ENCODE assay signal across 27 cellular contexts in the genomic region with DNA sequence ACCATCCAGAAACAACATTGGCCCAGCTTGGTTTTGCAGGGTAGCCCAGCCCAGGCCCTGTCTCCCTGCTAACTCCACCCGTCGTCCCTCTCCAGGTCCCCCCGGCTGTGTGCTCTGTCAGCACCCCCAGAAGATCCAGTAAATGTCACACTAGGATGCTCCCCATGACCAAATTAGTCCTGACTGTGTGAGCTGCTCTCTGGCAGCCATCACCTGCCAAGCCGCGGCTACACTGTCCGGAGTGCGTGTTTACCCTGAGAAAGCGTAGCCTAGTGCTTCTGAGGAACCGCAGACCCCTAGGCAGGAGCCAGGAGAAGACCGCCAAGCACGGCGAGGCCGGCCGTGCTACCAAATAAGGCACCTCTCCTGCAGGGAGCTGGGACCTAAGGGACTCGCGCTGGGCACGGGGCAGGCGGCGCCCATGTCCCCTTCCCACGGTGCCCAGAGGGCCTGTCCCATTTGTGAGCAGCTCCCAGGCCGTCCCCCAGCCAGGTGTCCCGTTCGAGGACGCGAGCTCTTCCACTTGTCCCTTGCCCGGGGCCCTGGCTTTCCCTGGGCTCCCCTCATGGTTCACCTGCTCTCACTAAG.
A peak's percentile ranks its signal among the peaks of the same experiment; 100 is the strongest.
DNase-seq lines count a peak whose midpoint lies in the region; ATAC-seq, FAIRE-seq and TF ChIP-seq lines count a peak whose summit lies in the region.
"Had no signal": no experiment of that assay in that cellular context is flagged by ENCODE, and none has a peak within 500 bp of the region (broad histone marks: within the 10 kb centered on the region; RNA-seq: fewer than 3 reads in every experiment).

No MANE protein-coding gene starts in this region.

- no peak overlapping the region for H3K4ac ChIP-seq in H1 (replicated peaks; ENCODE audit: insufficient read length, low read depth, low read length)

- H3K4me3 ChIP-seq in A549 = no peak overlapping the region
- no peak overlapping the region for H3K4me3 ChIP-seq in H1 (ENCODE audit: extremely low read depth in 1 of 4, insufficient read depth in 2 of 4, low read depth in 3 of 4, low read length in 4 of 4)
- H3K4me3 ChIP-seq in rectal smooth muscle tissue (ENCODE audit: low read length) = no peak overlapping the region
- H3K4me3 ChIP-seq: GM23248, HAP-1 had no signal

- H3K9ac ChIP-seq in H1 (replicated peaks in 1 of 4; ENCODE audit: extremely low read depth in 1 of 4, low read depth in 3 of 4, low read length in 3 of 4) = no peak overlapping the region
- no peak overlapping the region for H3K9ac ChIP-seq in rectal smooth muscle tissue (ENCODE audit: low read length)
- H3K9ac ChIP-seq: GM23248 had no signal

- TF ChIP-seq POLR2A in A549 (IDR thresholded peaks at IDR 0.05; ENCODE audit: low read length) = no peak
- TF ChIP-seq POLR2A in H1 (IDR thresholded peaks at IDR 0.05; ENCODE audit: control extremely low read depth in 1 of 2, low read depth in 2 of 2, low read length in 2 of 2) = no peak

- no peaks in the 10 kb centered on the region for H3K79me1 ChIP-seq in H1 (ENCODE audit: low read depth, low read length)

- no peaks in the 10 kb centered on the region for H3K27me3 Mint-ChIP-seq in activated CD4-positive, alpha-beta T cell treated with anti-CD3 and anti-CD28 coated beads, Interleukin-2, amount 10 ng/mL, durations not matched to agents 24 days and 14 days
- H3K27me3 Mint-ChIP-seq in activated CD4-positive, alpha-beta T cell treated with anti-CD3 and anti-CD28 coated beads, Interleukin-2, amount 10 ng/mL, durations not matched to agents 7 days and 5 days = no peaks in the 10 kb centered on the region

- H3K36me3 ChIP-seq in H1 (ENCODE audit: control insufficient read depth in 2 of 4, insufficient read depth in 4 of 4, low read length in 3 of 4) (peaks cover 0 to 3% (median 0%) of the 10 kb centered on the region in 4 experiments; a peak in 1 of 8 replicates), rectal smooth muscle tissue (ENCODE audit: control insufficient read depth, insufficient read depth, low read length) (no peaks in the 10 kb centered on the region)
- H3K36me3 ChIP-seq: HAP-1 had no signal

- H2BK120ac ChIP-seq in H1 (replicated peaks; ENCODE audit: low read depth, low read length) = no peak overlapping the region

- ATAC-seq in A549 (peak; percentile 22 to 34; a peak in 2 of 6 replicates), HG02678 (IDR thresholded peaks at IDR 0.05; ENCODE audit: unreplicated experiment) (no peak), HG02870 (IDR thresholded peaks at IDR 0.05; ENCODE audit: unreplicated experiment) (no peak)

- H2AK5ac ChIP-seq in H1 (ENCODE audit: low read depth, low read length) = no peak overlapping the region

- H2BK5ac ChIP-seq in H1 (ENCODE audit: low read depth, low read length) = 0 out of 2 replicates have a peak overlapping the region, but pooled peaks have one; percentile 4

- H3K4me1 ChIP-seq in A549 (no peaks in the 10 kb centered on the region), H1 (replicated peaks in 1 of 4; ENCODE audit: control insufficient read depth in 3 of 4, insufficient read depth in 4 of 4, low read length in 3 of 4) (no peaks in the 10 kb centered on the region; a peak in 1 of 7 replicates), rectal smooth muscle tissue (ENCODE audit: control insufficient read depth, insufficient read depth, low read length) (peaks cover 18% of the 10 kb centered on the region)
- H3K4me1 ChIP-seq: HAP-1 had no signal

- peaks cover 22% of the 10 kb centered on the region for H3K9me3 Mint-ChIP-seq in activated CD4-positive, alpha-beta T cell treated with anti-CD3 and anti-CD28 coated beads, Interleukin-2, amount 10 ng/mL, durations not matched to agents 24 days and 14 days
- peaks cover 26% of the 10 kb centered on the region for H3K9me3 Mint-ChIP-seq in activated CD4-positive, alpha-beta T cell treated with anti-CD3 and anti-CD28 coated beads, Interleukin-2, amount 10 ng/mL, durations not matched to agents 7 days and 5 days

- no peak overlapping the region; the same call in 1 of the 2 replicates for H4K8ac ChIP-seq in H1 (ENCODE audit: extremely low read depth, insufficient read depth, low read length)

- 73% methylated on average over 26 of the region's 26 CpGs for WGBS in A549 (ENCODE audit: missing lambda C conversion rate)
- 93% methylated on average over 21 of the region's 26 CpGs; no CpG with 5 or more reads in 1 of the 2 experiments for WGBS in H1 (ENCODE audit: extremely low coverage in 1 of 2, insufficient coverage in 1 of 2, insufficient read length in 1 of 2, insufficient replicate concordance in 2 of 2, low coverage in 1 of 2, low lambda C conversion rate in 2 of 2, missing lambda C conversion rate in 1 of 2), 2 experiments

- H3K9me3 ChIP-seq in A549 (peaks cover 21% of the 10 kb centered on the region), H1 (ENCODE audit: insufficient read depth in 2 of 2, low read depth in 1 of 2, low read length in 1 of 2) (peaks cover 18 to 27% of the 10 kb centered on the region in 2 experiments)
- H3K9me3 ChIP-seq: HAP-1 had no signal

- H3K18ac ChIP-seq in H1 (ENCODE audit: extremely low read depth, low read length) = no peak overlapping the region

- H3K4me3 Mint-ChIP-seq in activated CD4-positive, alpha-beta T cell treated with anti-CD3 and anti-CD28 coated beads, Interleukin-2, amount 10 ng/mL, durations not matched to agents 24 days and 14 days = no peak overlapping the region
- H3K4me3 Mint-ChIP-seq in activated CD4-positive, alpha-beta T cell treated with anti-CD3 and anti-CD28 coated beads, Interleukin-2, amount 10 ng/mL, durations not matched to agents 7 days and 5 days = no peak overlapping the region

- no peak overlapping the region for H3K27ac ChIP-seq in A549
- no peak overlapping the region for H3K27ac ChIP-seq in H1 (ENCODE audit: low read depth, low read length)
- H3K27ac ChIP-seq in rectal smooth muscle tissue (ENCODE audit: low read depth, low read length) = peak overlapping the region; percentile 95
- H3K27ac ChIP-seq: GM23248, HL-60 had no signal

- no peak overlapping the region for H3K56ac ChIP-seq in H1 (replicated peaks; ENCODE audit: insufficient read length, low read depth, low read length)

- 0 out of 2 replicates have a peak overlapping the region, but pooled peaks have one; percentile 14 for H2BK15ac ChIP-seq in H1 (ENCODE audit: low read length)

- no peak overlapping the region for H4K91ac ChIP-seq in H1 (replicated peaks; ENCODE audit: insufficient read length, low read length)

- peak overlapping the region; percentile 65 for H3K27ac Mint-ChIP-seq in activated CD4-positive, alpha-beta T cell treated with anti-CD3 and anti-CD28 coated beads, Interleukin-2, amount 10 ng/mL, durations not matched to agents 24 days and 14 days
- H3K27ac Mint-ChIP-seq in activated CD4-positive, alpha-beta T cell treated with anti-CD3 and anti-CD28 coated beads, Interleukin-2, amount 10 ng/mL, durations not matched to agents 7 days and 5 days = no peak overlapping the region

- no peaks in the 10 kb centered on the region for H3K79me2 ChIP-seq in H1 (ENCODE audit: control insufficient read depth in 1 of 2, insufficient read depth in 2 of 2, low read length in 2 of 2)

- FAIRE-seq in A549 (lab: Jason Lieb, UNC) (no peak), H1 (lab: Jason Lieb, UNC) (no peak)
- FAIRE-seq: GM12892, GM19239 had no signal

- H3K4me1 Mint-ChIP-seq in activated CD4-positive, alpha-beta T cell treated with anti-CD3 and anti-CD28 coated beads, Interleukin-2, amount 10 ng/mL, durations not matched to agents 24 days and 14 days = peaks cover 16% of the 10 kb centered on the region
- H3K4me1 Mint-ChIP-seq in activated CD4-positive, alpha-beta T cell treated with anti-CD3 and anti-CD28 coated beads, Interleukin-2, amount 10 ng/mL, durations not matched to agents 7 days and 5 days = no peaks in the 10 kb centered on the region

- H3K36me3 Mint-ChIP-seq in activated CD4-positive, alpha-beta T cell treated with anti-CD3 and anti-CD28 coated beads, Interleukin-2, amount 10 ng/mL, durations not matched to agents 24 days and 14 days (ENCODE audit: low read depth) = peaks cover 29% of the 10 kb centered on the region
- H3K36me3 Mint-ChIP-seq in activated CD4-positive, alpha-beta T cell treated with anti-CD3 and anti-CD28 coated beads, Interleukin-2, amount 10 ng/mL, durations not matched to agents 7 days and 5 days (ENCODE audit: low read depth) = peaks cover 8% of the 10 kb centered on the region

- POLR2A ChIA-PET in activated CD4-positive, alpha-beta T cell treated with anti-CD3 and anti-CD28 coated beads, Interleukin-2, amount 10 ng/mL, durations not matched to agents 7 days and 5 days (lab: Charles Lee) = interaction anchor here (0.6 kb wide), 1 partner anchor 309 kb away, joined by 3 read pairs; no protein-coding TSS in a partner anchor
- POLR2A ChIA-PET in A549 (lab: Yijun Ruan, JAX) = no interaction called here
- POLR2A ChIA-PET in H1 (lab: Charles Lee; ENCODE audit: partially characterized antibody) = no interaction called here

- no peaks in the 10 kb centered on the region for H3K27me3 ChIP-seq in H1 (replicated peaks in 1 of 4; ENCODE audit: control insufficient read depth in 3 of 4, extremely low read depth in 1 of 4, insufficient read depth in 3 of 4, low read length in 3 of 4)
- no peaks in the 10 kb centered on the region for H3K27me3 ChIP-seq in rectal smooth muscle tissue (ENCODE audit: control insufficient read depth, insufficient read depth, low read length)

- DNase-seq in activated CD4-positive, alpha-beta T cell treated with anti-CD3 and anti-CD28 coated beads, Interleukin-2, amount 10 ng/mL, durations not matched to agents 24 days and 14 days = peak; percentile 53
- DNase-seq in activated CD4-positive, alpha-beta T cell treated with anti-CD3 and anti-CD28 coated beads, Interleukin-2, amount 10 ng/mL, durations not matched to agents 7 days and 5 days = no peak
- DNase-seq in A549 (ENCODE audit: low read depth in 1 of 2, low spot score in 1 of 2) (no peak), H1 (ENCODE audit: low read depth in 1 of 2, low spot score in 2 of 2) (no peak), middle frontal gyrus (ENCODE audit: extremely low spot score, low spot score) (no peak)
- DNase-seq: 8988T, Calu3, DMS79 treated with DMSO at 0.1 percent for 48 hours, GF-D8, GM23248, NCI-H1048, NCI-H1417 treated with DMSO at 0.1 percent for 48 hours, NCI-H1694 treated with DMSO at 0.1 percent for 48 hours, NCI-H2081 treated with DMSO at 0.1 percent for 48 hours, NCI-H2171, NCI-H226, NCI-H510A, NCI-H69, RPMI8226, SHP77 had no signal

- TF ChIP-seq EP300 in A549 (IDR thresholded peaks at IDR 0.05) (no peak), H1 (IDR thresholded peaks at IDR 0.05; ENCODE audit: borderline replicate concordance in 1 of 2, low read depth in 2 of 2, low read length in 2 of 2) (no peak)

- no peak overlapping the region for H3K23ac ChIP-seq in H1 (ENCODE audit: insufficient read length)

- H2BK12ac ChIP-seq in H1 (ENCODE audit: low read depth, low read length) = no peak overlapping the region

- TF ChIP-seq CTCF in A549 (IDR thresholded peaks at IDR 0.05) (no peak), H1 (IDR thresholded peaks at IDR 0.05; ENCODE audit: control extremely low read depth in 1 of 3, insufficient read depth in 1 of 3, low read depth in 1 of 3, low read length in 3 of 3) (no peak)

- TF ChIP-seq RAD21 in A549 (conservative IDR thresholded peaks at IDR 0.05 in 1 of 2, IDR thresholded peaks at IDR 0.05 in 1 of 2) = no peak
- no peak for TF ChIP-seq RAD21 in H1 (IDR thresholded peaks at IDR 0.05 in 1 of 2, conservative IDR thresholded peaks at IDR 0.05 in 1 of 2; ENCODE audit: low read depth in 2 of 2, low read length in 2 of 2)

- H4K5ac ChIP-seq in H1 (ENCODE audit: insufficient read length, low read depth, low read length) = no peak overlapping the region

- H2AFZ ChIP-seq in H1 (ENCODE audit: low read length) = no peak overlapping the region
- H2AFZ ChIP-seq: GM23248 had no signal

- H3K4me2 ChIP-seq in A549 = no peak overlapping the region
- H3K4me2 ChIP-seq in H1 (ENCODE audit: insufficient read depth in 1 of 2, low read depth in 2 of 2, low read length in 2 of 2) = no peak overlapping the region

- peaks cover 9% of the 10 kb centered on the region; the same call in 1 of the 2 replicates for H3K23me2 ChIP-seq in H1 (ENCODE audit: low read depth, low read length)

- H4K20me1 ChIP-seq in H1 (replicated peaks in 1 of 2; ENCODE audit: control insufficient read depth in 1 of 2, insufficient read depth in 2 of 2, low read length in 2 of 2) = peaks cover 0 to 5% of the 10 kb centered on the region in 2 experiments

- no peak overlapping the region for H3K14ac ChIP-seq in H1 (ENCODE audit: insufficient read length)

- intact Hi-C loops in activated CD4-positive, alpha-beta T cell treated with anti-CD3 and anti-CD28 coated beads, Interleukin-2, amount 10 ng/mL, durations not matched to agents 24 days and 14 days (cut with micrococcal nuclease) = no loop called here

- CTCF ChIA-PET in activated CD4-positive, alpha-beta T cell treated with anti-CD3 and anti-CD28 coated beads, Interleukin-2, amount 10 ng/mL, durations not matched to agents 7 days and 5 days (lab: Charles Lee) = interaction anchor here (1.0 to 2.1 kb wide), 2 partner anchors 9 to 13 kb away, joined by 3 to 8 read pairs; no protein-coding TSS in a partner anchor
- CTCF ChIA-PET in A549 (lab: Yijun Ruan, JAX) = interaction anchor here (0.8 kb wide), 1 partner anchor 30 kb away, joined by 3 read pairs; no protein-coding TSS in a partner anchor
- CTCF ChIA-PET in H1 (lab: Charles Lee; ENCODE audit: partially characterized antibody) = interaction anchor here (0.9 to 1.0 kb wide), 2 partner anchors 9 to 96 kb away, joined by 3 read pairs; no protein-coding TSS in a partner anchor

- H2BK20ac ChIP-seq in H1 (ENCODE audit: low read length) = no peak overlapping the region

Comparison
In these comparisons a context has a peak if more than half of its experiments do, and no peak if none do; other contexts are left out.
1. ATAC-seq: peak in A549 (2 of 2); none in HG02678 (single experiment) and HG02870 (single experiment).